2 cellular contexts compared by ENCODE assay signal in the genomic region with DNA sequence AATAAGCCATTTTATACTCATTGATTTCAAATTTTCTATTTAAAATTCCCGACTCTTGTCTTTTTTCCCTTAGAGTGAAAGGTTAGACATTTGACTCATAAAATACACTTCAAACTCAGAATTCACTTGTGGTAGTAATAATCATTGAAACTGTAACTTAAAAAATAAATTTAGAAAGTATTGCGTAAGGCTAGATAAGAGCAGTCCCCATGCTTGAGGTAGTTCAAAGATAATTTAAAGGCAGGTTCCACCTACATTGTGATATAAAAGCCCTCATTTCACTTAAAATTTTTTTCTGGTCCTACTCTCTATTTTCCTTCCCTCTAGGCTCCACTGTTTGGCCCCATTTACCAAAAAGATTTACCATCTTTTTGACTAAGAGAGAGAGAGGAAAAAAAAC.
TF ChIP-seq lines count a peak whose summit lies in the region.

No MANE protein-coding gene starts in this region.

TF ChIP-seq in HepG2, 621 proteins besides CTCF, POLR2A, EP300 and RAD21 (continued from another document):
- TF ChIP-seq, protein P1, sequence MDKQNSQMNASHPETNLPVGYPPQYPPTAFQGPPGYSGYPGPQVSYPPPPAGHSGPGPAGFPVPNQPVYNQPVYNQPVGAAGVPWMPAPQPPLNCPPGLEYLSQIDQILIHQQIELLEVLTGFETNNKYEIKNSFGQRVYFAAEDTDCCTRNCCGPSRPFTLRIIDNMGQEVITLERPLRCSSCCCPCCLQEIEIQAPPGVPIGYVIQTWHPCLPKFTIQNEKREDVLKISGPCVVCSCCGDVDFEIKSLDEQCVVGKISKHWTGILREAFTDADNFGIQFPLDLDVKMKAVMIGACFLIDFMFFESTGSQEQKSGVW (CRISPR knock-in tag; IDR thresholded peaks at IDR 0.05; ENCODE audit: borderline replicate concordance), result no peak
- peak; percentile 46; the same call in 1 of the 2 replicates for TF ChIP-seq CEBPB (IDR thresholded peaks at IDR 0.05; ENCODE audit: borderline replicate concordance, low read depth, low read length)

TF ChIP-seq in H1, 55 proteins besides CTCF, POLR2A, EP300 and RAD21:
- TF ChIP-seq, protein P2, sequence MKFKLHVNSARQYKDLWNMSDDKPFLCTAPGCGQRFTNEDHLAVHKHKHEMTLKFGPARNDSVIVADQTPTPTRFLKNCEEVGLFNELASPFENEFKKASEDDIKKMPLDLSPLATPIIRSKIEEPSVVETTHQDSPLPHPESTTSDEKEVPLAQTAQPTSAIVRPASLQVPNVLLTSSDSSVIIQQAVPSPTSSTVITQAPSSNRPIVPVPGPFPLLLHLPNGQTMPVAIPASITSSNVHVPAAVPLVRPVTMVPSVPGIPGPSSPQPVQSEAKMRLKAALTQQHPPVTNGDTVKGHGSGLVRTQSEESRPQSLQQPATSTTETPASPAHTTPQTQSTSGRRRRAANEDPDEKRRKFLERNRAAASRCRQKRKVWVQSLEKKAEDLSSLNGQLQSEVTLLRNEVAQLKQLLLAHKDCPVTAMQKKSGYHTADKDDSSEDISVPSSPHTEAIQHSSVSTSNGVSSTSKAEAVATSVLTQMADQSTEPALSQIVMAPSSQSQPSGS (IDR thresholded peaks at IDR 0.05; ENCODE audit: low read length), result no peak
- TF ChIP-seq CEBPB (IDR thresholded peaks at IDR 0.05; ENCODE audit: low read depth, low read length), result peak; percentile 56; the same call in 1 of the 2 replicates
